Comparison of ENCODE assay signal across 8 cellular contexts in genomic region chr7:94655884-94656657, GRCh38. TPM values are rescaled to one million over a fixed set of nuclear protein-coding genes. Genes with fewer than 3 reads are reported as not detected.
DNase-seq lines count a peak whose midpoint lies in the region; ATAC-seq and TF ChIP-seq lines count a peak whose summit lies in the region.

SGCE (minus strand) TSS chr7:94656133; CDS start chr7:94656098, 35 bp downstream.

- CTCF ChIA-PET in PC-3 (lab: Charles Lee), result interaction anchor here (0.6 to 3.6 kb wide), 8 partner anchors 23 to 591 kb away, joined by 3 to 23 read pairs (median 4); no protein-coding TSS in a partner anchor

- peak within 1 kb of the TSS; percentile 43 for H2BK15ac ChIP-seq in neuronal stem cell (ENCODE audit: low read length)

- peaks cover 9% of the 10 kb centered on the region for H3K4me1 Mint-ChIP-seq in activated naive CD8-positive, alpha-beta T cell treated with anti-CD3 and anti-CD28 coated beads for 36 hours

- peak within 1 kb of the TSS; percentile 81 for H3K4me3 Mint-ChIP-seq in activated naive CD8-positive, alpha-beta T cell treated with anti-CD3 and anti-CD28 coated beads for 36 hours

- no peaks in the 10 kb centered on the region for H3K79me1 ChIP-seq in neuronal stem cell (ENCODE audit: low read depth, low read length)

- H3K27ac ChIP-seq in PC-3 (ENCODE audit: low read length) (peak within 1 kb of the TSS; percentile 51), neuronal stem cell (replicated peaks; ENCODE audit: low read length) (peak within 1 kb of the TSS; percentile 43), urinary bladder (ENCODE audit: low read depth) (peak within 1 kb of the TSS; percentile 75)

- H3F3A ChIP-seq in PC-3 (ENCODE audit: low read length, unreplicated experiment), result no peaks in the 10 kb centered on the region

- peak within 1 kb of the TSS; percentile 81 for H3K23ac ChIP-seq in neuronal stem cell (ENCODE audit: low read depth, low read length, poor library complexity)

- peak within 1 kb of the TSS; percentile 8 for H3K4ac ChIP-seq in neuronal stem cell (ENCODE audit: low read length)

- H3K9me3 ChIP-seq in PC-3 (ENCODE audit: low read length) (no peaks in the 10 kb centered on the region), neuronal stem cell (replicated peaks in 1 of 2; ENCODE audit: control insufficient read depth in 2 of 2, insufficient read depth in 1 of 2, low read depth in 1 of 2, low read length in 2 of 2) (peaks cover 0 to 8% of the 10 kb centered on the region in 2 donors)

- no peak within 1 kb of the TSS for H2BK12ac ChIP-seq in neuronal stem cell (ENCODE audit: low read length)

- H3K4me3 ChIP-seq in GM08714 (ENCODE audit: low read length), result peak within 1 kb of the TSS; percentile 75
- H3K4me3 ChIP-seq in PC-3 (ENCODE audit: low read length), result peak within 1 kb of the TSS; percentile 96
- H3K4me3 ChIP-seq in neuronal stem cell (ENCODE audit: low read length in 2 of 2), result peak within 1 kb of the TSS; percentile 80 to 84
- peak within 1 kb of the TSS; percentile 65 for H3K4me3 ChIP-seq in urinary bladder (ENCODE audit: low read depth, low read length)

- intact Hi-C loops in PC-3 (cut with micrococcal nuclease), result loop anchor here (1.0 to 10.0 kb wide), 9 partner anchors 12 to 821 kb away; no protein-coding TSS in a partner anchor

- peak within 1 kb of the TSS; percentile 87 for H3K9ac ChIP-seq in PC-3 (ENCODE audit: low read length)
- peak within 1 kb of the TSS; percentile 82 for H3K9ac ChIP-seq in neuronal stem cell (ENCODE audit: low read depth, low read length, poor library complexity)

- H4K91ac ChIP-seq in neuronal stem cell (ENCODE audit: low read depth, low read length, poor library complexity), result no peak within 1 kb of the TSS

- H3K9me2 ChIP-seq in PC-3 (replicated peaks; ENCODE audit: low read length), result no peaks in the 10 kb centered on the region

- H3K27me3 ChIP-seq in PC-3 (ENCODE audit: low read length) (no peaks in the 10 kb centered on the region), neuronal stem cell (ENCODE audit: control insufficient read depth in 3 of 3, insufficient read depth in 3 of 3, low read depth in 1 of 3, low read length in 3 of 3) (no peaks in the 10 kb centered on the region)

- H3K27ac Mint-ChIP-seq in activated naive CD8-positive, alpha-beta T cell treated with anti-CD3 and anti-CD28 coated beads for 36 hours, result peak within 1 kb of the TSS; percentile 16

- no peaks in the 10 kb centered on the region for H3K36me3 Mint-ChIP-seq in activated naive CD8-positive, alpha-beta T cell treated with anti-CD3 and anti-CD28 coated beads for 36 hours

- H2BK5ac ChIP-seq in neuronal stem cell (ENCODE audit: low read length), result no peak within 1 kb of the TSS

- H2AK5ac ChIP-seq in neuronal stem cell (ENCODE audit: low read depth, low read length), result peak within 1 kb of the TSS; percentile 76

- peak within 1 kb of the TSS; percentile 95 for H2AFZ ChIP-seq in PC-3 (ENCODE audit: low read length)
- peak within 1 kb of the TSS; percentile 89 for H2AFZ ChIP-seq in neuronal stem cell (ENCODE audit: low read length)

- H3K18ac ChIP-seq in neuronal stem cell (ENCODE audit: low read length), result peak within 1 kb of the TSS; percentile 95

- H3K9me3 Mint-ChIP-seq in activated naive CD8-positive, alpha-beta T cell treated with anti-CD3 and anti-CD28 coated beads for 36 hours, result no peaks in the 10 kb centered on the region

- DNase-seq in HT1080 (ENCODE audit: low read depth) (peak; percentile 61), PC-3 (peak; percentile 82), glomerular visceral epithelial cell (ENCODE audit: extremely low spot score) (peak; percentile 84), neuronal stem cell (ENCODE audit: low spot score) (peak; percentile 74)
- peak; percentile 50 for DNase-seq in activated naive CD8-positive, alpha-beta T cell treated with anti-CD3 and anti-CD28 coated beads for 36 hours

- peak within 1 kb of the TSS; percentile 75 for H4K8ac ChIP-seq in neuronal stem cell (ENCODE audit: low read depth, low read length)

- no CpG with 5 or more reads among the region's 61 CpGs for WGBS in neuronal stem cell (ENCODE audit: extremely low coverage in 2 of 2, insufficient read length in 2 of 2, insufficient replicate concordance in 1 of 2), 2 donors
- 22% methylated on average over 60 of the region's 61 CpGs for WGBS in urinary bladder

- POLR2A ChIA-PET in PC-3 (lab: Charles Lee; ENCODE audit: unreplicated experiment), result interaction anchor here (0.5 to 1.1 kb wide), 10 partner anchors 35 to 1538 kb away, joined by 3 to 11 read pairs (median 4); partner anchors contain the start of gene SAMD9

- H2BK120ac ChIP-seq in neuronal stem cell (ENCODE audit: low read depth, low read length), result peak within 1 kb of the TSS; percentile 65

- H3K27me3 Mint-ChIP-seq in activated naive CD8-positive, alpha-beta T cell treated with anti-CD3 and anti-CD28 coated beads for 36 hours, result peaks cover 55% of the 10 kb centered on the region

- H3K36me3 ChIP-seq in PC-3 (ENCODE audit: low read depth, low read length) (no peaks in the 10 kb centered on the region), neuronal stem cell (replicated peaks in 1 of 2; ENCODE audit: control insufficient read depth in 2 of 2, insufficient read depth in 2 of 2, low read length in 2 of 2) (no peaks in the 10 kb centered on the region), urinary bladder (ENCODE audit: insufficient read depth) (no peaks in the 10 kb centered on the region)

- H3K4me2 ChIP-seq in PC-3 (ENCODE audit: low read length) (peak within 1 kb of the TSS; percentile 99), neuronal stem cell (ENCODE audit: insufficient read depth, low read length, poor library complexity, severe bottlenecking) (peak within 1 kb of the TSS; percentile 85)

- no peaks in the 10 kb centered on the region for H4K20me1 ChIP-seq in PC-3 (ENCODE audit: low read length)

- H3K79me2 ChIP-seq in PC-3 (ENCODE audit: low read length), result peaks cover 69% of the 10 kb centered on the region

- no TSS peak for BruUV-seq in PC-3 (replicated peaks; lab: Mats Ljungman, UMichigan)

- peaks cover 21% of the 10 kb centered on the region for H3K4me1 ChIP-seq in PC-3 (ENCODE audit: insufficient read depth, low read length)
- peaks cover 1 to 13% of the 10 kb centered on the region in 2 donors for H3K4me1 ChIP-seq in neuronal stem cell (ENCODE audit: control insufficient read depth in 2 of 2, insufficient read depth in 1 of 2, low read depth in 1 of 2, low read length in 2 of 2)
- no peaks in the 10 kb centered on the region for H3K4me1 ChIP-seq in urinary bladder (ENCODE audit: insufficient read depth)

- ATAC-seq in PC-3, result peak; percentile 4
- no peak for ATAC-seq in HG02938 (IDR thresholded peaks at IDR 0.05; ENCODE audit: unreplicated experiment)

- H3K14ac ChIP-seq in neuronal stem cell (ENCODE audit: low read length), result peak within 1 kb of the TSS; percentile 47

- no peak for TF ChIP-seq CTCF in PC-3 (conservative IDR thresholded peaks at IDR 0.05; ENCODE audit: low read depth, low read length)

RNA-seq across cellular contexts. Expression of gene SGCE, which starts in this region (rescaled TPM):
- total RNA-seq in HT1080 (2014; rRNA removed; shearing (Covaris generic)), result 32.8 and 49.1 TPM in 2 replicates
- polyA plus RNA-seq in HT1080 (2015; cell fraction: cytosol; rRNA removed), result 47.0 and 58.6 TPM in 2 replicates
- 58.4 and 60.7 TPM in 2 replicates for polyA plus RNA-seq in HT1080 (2015; cell fraction: nucleus; rRNA removed)
- total RNA-seq in PC-3 (2014; rRNA removed) (30.4 and 31.5 TPM in 2 replicates), urinary bladder (201 TPM)
- total RNA-seq in activated naive CD8-positive, alpha-beta T cell treated with anti-CD3 and anti-CD28 coated beads for 36 hours, result under 1 TPM in 1 of 2 experiments, not detected in 1; 0.19 TPM
- 90.6 TPM for polyA plus RNA-seq in neuronal stem cell (2013, experiment 1 of 2)
- 93.1 TPM for polyA plus RNA-seq in neuronal stem cell (2013, experiment 2 of 2)
- 85.3 TPM for polyA plus RNA-seq in urinary bladder

Comparison
In these comparisons a context has a peak if more than half of its experiments do, and no peak if none do; other contexts are left out.
1. RNA of gene SGCE (total RNA-seq): 201 TPM in urinary bladder (single experiment), 32.8 to 49.1 TPM in HT1080 and 30.4 to 31.5 TPM in PC-3; 0.19 TPM in activated naive CD8-positive, alpha-beta T cell treated with anti-CD3 and anti-CD28 coated beads for 36 hours; every median in the first group is over 10 times any median in the second.
2. Peak in DNase-seq in activated naive CD8-positive, alpha-beta T cell treated with anti-CD3 and anti-CD28 coated beads for 36 hours; RNA of the gene not detected or under 1 TPM.
3. Peak in every context shown above with its lines, with median percentiles within 50 percentile points of each other: H3K4me3 ChIP-seq, DNase-seq and H3K27ac ChIP-seq.